10 cellular contexts compared by ENCODE assay signal in the genomic region with DNA sequence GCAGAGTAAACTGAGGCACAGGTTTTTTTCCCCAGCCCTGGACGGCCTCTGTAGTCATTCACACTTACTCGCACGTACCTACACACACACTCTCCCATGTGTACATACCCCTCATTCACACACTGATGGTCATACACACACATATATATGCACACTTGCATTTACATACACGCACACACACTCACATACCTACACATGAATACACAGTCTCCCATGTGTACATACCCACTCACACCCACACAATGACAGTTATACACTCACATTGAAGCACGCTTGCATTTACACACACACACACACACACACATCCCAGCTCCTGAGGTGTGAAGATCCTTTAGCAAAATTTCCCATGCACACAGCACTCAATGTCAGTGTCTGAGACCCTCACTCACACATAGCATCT. TPM values are rescaled to one million over a fixed set of nuclear protein-coding genes. Genes with fewer than 3 reads are reported as not detected.
DNase-seq lines count a peak whose midpoint lies in the region; ATAC-seq, FAIRE-seq and TF ChIP-seq lines count a peak whose summit lies in the region.
"Had no signal": no experiment of that assay in that cellular context is flagged by ENCODE, and none has a peak within 500 bp of the region (broad histone marks: within the 10 kb centered on the region; RNA-seq: fewer than 3 reads in every experiment).

No MANE protein-coding gene starts in this region.

- peaks cover 23% of the 10 kb centered on the region for H3K27me3 Mint-ChIP-seq in CD4-positive, alpha-beta T cell
- H3K27me3 Mint-ChIP-seq in astrocyte (ENCODE audit: low read depth, unreplicated experiment) = peaks cover 34% of the 10 kb centered on the region
- peaks cover 5 to 40% (median 10%) of the 10 kb centered on the region in 5 donors for H3K27me3 Mint-ChIP-seq in naive thymus-derived CD4-positive, alpha-beta T cell

- no peak for ATAC-seq in CD4-positive, alpha-beta T cell (ENCODE audit: poor library complexity)
- no peak for ATAC-seq in naive thymus-derived CD4-positive, alpha-beta T cell
- no peak for ATAC-seq in left cardiac atrium

- no peaks in the 10 kb centered on the region for H3K4me1 ChIP-seq in HEK293 (ENCODE audit: control insufficient read depth, insufficient read depth, low read length)
- H3K4me1 ChIP-seq in astrocyte (ENCODE audit: insufficient read depth, low read length) = peaks cover 35% of the 10 kb centered on the region
- peaks cover 8 to 13% of the 10 kb centered on the region in 2 donors for H3K4me1 ChIP-seq in naive thymus-derived CD4-positive, alpha-beta T cell (ENCODE audit: control insufficient read depth in 2 of 2, insufficient read depth in 2 of 2, low read length in 2 of 2)

- H3K36me3 Mint-ChIP-seq in CD4-positive, alpha-beta T cell (ENCODE audit: low read depth) = no peaks in the 10 kb centered on the region
- no peaks in the 10 kb centered on the region for H3K36me3 Mint-ChIP-seq in astrocyte (ENCODE audit: low read depth, unreplicated experiment)
- peaks cover 0 to 2% (median 0%) of the 10 kb centered on the region in 5 donors for H3K36me3 Mint-ChIP-seq in naive thymus-derived CD4-positive, alpha-beta T cell

- peaks cover 25% of the 10 kb centered on the region for H3K4me1 Mint-ChIP-seq in CD4-positive, alpha-beta T cell (ENCODE audit: low read depth)
- peaks cover 5% of the 10 kb centered on the region for H3K4me1 Mint-ChIP-seq in astrocyte (ENCODE audit: low read depth, unreplicated experiment)
- H3K4me1 Mint-ChIP-seq in naive thymus-derived CD4-positive, alpha-beta T cell = peaks cover 18 to 27% (median 20%) of the 10 kb centered on the region in 7 donors

- POLR2A ChIA-PET in CD4-positive, alpha-beta T cell (lab: Charles Lee) = no interaction called here
- POLR2A ChIA-PET in HEK293 (lab: Yijun Ruan, JAX) = interaction anchor here (0.5 kb wide), 1 partner anchor 528 kb away, joined by 3 read pairs; no protein-coding TSS in a partner anchor
- POLR2A ChIA-PET in naive thymus-derived CD4-positive, alpha-beta T cell (lab: Charles Lee) = no interaction called here

- H3K27ac ChIP-seq in CD4-positive, alpha-beta T cell (ENCODE audit: low read depth, low read length) = no peak overlapping the region
- no peak overlapping the region for H3K27ac ChIP-seq in HEK293 (ENCODE audit: extremely low read depth, low read depth, low read length)
- H3K27ac ChIP-seq in astrocyte (ENCODE audit: low read depth, low read length) = no peak overlapping the region
- H3K27ac ChIP-seq in naive thymus-derived CD4-positive, alpha-beta T cell (ENCODE audit: low read depth, low read length) = no peak overlapping the region

- peaks cover 9% of the 10 kb centered on the region for H3K27me3 ChIP-seq in CD4-positive, alpha-beta T cell (ENCODE audit: control insufficient read depth, insufficient read depth, low read length)
- no peaks in the 10 kb centered on the region for H3K27me3 ChIP-seq in astrocyte (ENCODE audit: insufficient read depth, low read length)
- H3K27me3 ChIP-seq in naive thymus-derived CD4-positive, alpha-beta T cell (ENCODE audit: control insufficient read depth in 2 of 2, insufficient read depth in 2 of 2, low read length in 2 of 2) = peaks cover 0 to 6% of the 10 kb centered on the region in 2 donors

- no peak for DNase-seq in CD4-positive, alpha-beta T cell
- no peak for DNase-seq in astrocyte (ENCODE audit: low read depth)
- no peak for DNase-seq in naive thymus-derived CD4-positive, alpha-beta T cell
- DNase-seq in Ammon's horn (ENCODE audit: low spot score) = no peak
- DNase-seq in 8988T = no peak
- no peak for DNase-seq in left cardiac atrium
- no peak for DNase-seq in GM19240 (ENCODE audit: insufficient read length, low spot score)

- intact Hi-C loops in CD4-positive, alpha-beta T cell (cut with DNase I, micrococcal nuclease) = no loop called here
- intact Hi-C loops in naive thymus-derived CD4-positive, alpha-beta T cell (cut with micrococcal nuclease) = loop anchor here in 1 of 2 donors (5.0 kb wide), 1 partner anchor 278 kb away; the partner anchor contains the start of gene FBXO42
- intact Hi-C loops in left cardiac atrium (cut with DNase I) = no loop called here

- H3K4me3 ChIP-seq in HEK293 (ENCODE audit: low read depth, low read length) = no peak overlapping the region
- H3K4me3 ChIP-seq in astrocyte (ENCODE audit: insufficient read depth, low read depth, low read length) = peak overlapping the region; percentile 46
- no peak overlapping the region for H3K4me3 ChIP-seq in naive thymus-derived CD4-positive, alpha-beta T cell (ENCODE audit: low read length)

- CTCF ChIA-PET in CD4-positive, alpha-beta T cell (lab: Charles Lee) = interaction anchor here (1.1 kb wide), 1 partner anchor 10 kb away, joined by 3 read pairs; no protein-coding TSS in a partner anchor
- CTCF ChIA-PET in HEK293 (lab: Yijun Ruan, JAX) = interaction anchor here (0.6 to 5.3 kb wide), 15 partner anchors 8 to 628 kb away, joined by 3 to 40 read pairs (median 6); no protein-coding TSS in a partner anchor
- CTCF ChIA-PET in naive thymus-derived CD4-positive, alpha-beta T cell (lab: Charles Lee) = interaction anchor here (0.9 to 13.1 kb wide), 2 partner anchors 114 to 289 kb away, joined by 3 to 240 read pairs; no protein-coding TSS in a partner anchor

- H2AFZ ChIP-seq in astrocyte (ENCODE audit: low read depth, low read length) = no peak overlapping the region

- no peaks in the 10 kb centered on the region for H3K9me3 Mint-ChIP-seq in CD4-positive, alpha-beta T cell
- H3K9me3 Mint-ChIP-seq in astrocyte (ENCODE audit: unreplicated experiment) = no peaks in the 10 kb centered on the region
- peaks cover 0 to 3% (median 0%) of the 10 kb centered on the region in 11 donors for H3K9me3 Mint-ChIP-seq in naive thymus-derived CD4-positive, alpha-beta T cell

- H3K9ac ChIP-seq in astrocyte (ENCODE audit: low read length) = no peak overlapping the region

- H3K79me2 ChIP-seq in astrocyte (ENCODE audit: insufficient read depth, low read length) = no peaks in the 10 kb centered on the region

- no peaks in the 10 kb centered on the region for H4K20me1 ChIP-seq in astrocyte (ENCODE audit: insufficient read depth, low read length)

- H3K4me2 ChIP-seq in astrocyte (ENCODE audit: low read length) = peak overlapping the region; percentile 84

- FAIRE-seq in astrocyte (lab: Jason Lieb, UNC) = peak; percentile 43

- peak overlapping the region; percentile 64 for H3K4me3 Mint-ChIP-seq in CD4-positive, alpha-beta T cell
- H3K4me3 Mint-ChIP-seq in astrocyte (ENCODE audit: unreplicated experiment) = peak overlapping the region; percentile 80
- H3K4me3 Mint-ChIP-seq in naive thymus-derived CD4-positive, alpha-beta T cell = peak overlapping the region; percentile 53 to 85 (median 81)

- TF ChIP-seq CTCF in CD4-positive, alpha-beta T cell (IDR thresholded peaks at IDR 0.05) = no peak
- TF ChIP-seq CTCF in HEK293 (tag by site-specific recombination; IDR thresholded peaks at IDR 0.05) (no peak), astrocyte (IDR thresholded peaks at IDR 0.05; ENCODE audit: insufficient read depth, low read depth, low read length) (no peak)

- no peak overlapping the region for H3K27ac Mint-ChIP-seq in CD4-positive, alpha-beta T cell
- no peak overlapping the region for H3K27ac Mint-ChIP-seq in astrocyte (ENCODE audit: unreplicated experiment)
- no peak overlapping the region for H3K27ac Mint-ChIP-seq in naive thymus-derived CD4-positive, alpha-beta T cell

- H3K36me3 ChIP-seq in HEK293 (ENCODE audit: control insufficient read depth in 2 of 2, insufficient read depth in 1 of 2, low read length in 2 of 2) = no peaks in the 10 kb centered on the region
- no peaks in the 10 kb centered on the region for H3K36me3 ChIP-seq in astrocyte (ENCODE audit: insufficient read depth, low read length)
- H3K36me3 ChIP-seq in naive thymus-derived CD4-positive, alpha-beta T cell (ENCODE audit: control insufficient read depth in 2 of 3, insufficient read depth in 3 of 3, low read length in 3 of 3) = no peaks in the 10 kb centered on the region
- H3K36me3 ChIP-seq: stomach had no signal

- no peaks in the 10 kb centered on the region for H3K9me3 ChIP-seq in CD4-positive, alpha-beta T cell (ENCODE audit: control insufficient read depth, low read length)
- H3K9me3 ChIP-seq in HEK293 (ENCODE audit: control insufficient read depth, insufficient read depth, low read depth, low read length) (no peaks in the 10 kb centered on the region), astrocyte (ENCODE audit: insufficient read depth, low read depth, low read length) (no peaks in the 10 kb centered on the region)
- no peaks in the 10 kb centered on the region for H3K9me3 ChIP-seq in naive thymus-derived CD4-positive, alpha-beta T cell (ENCODE audit: control insufficient read depth in 2 of 3, low read length in 3 of 3)
- H3K9me3 ChIP-seq: stomach had no signal

TF ChIP-seq in HEK293, 187 proteins besides CTCF, POLR2A, EP300 and RAD21 (continues in another document):
- TF ChIP-seq ZNF768 (tag by site-specific recombination; IDR thresholded peaks at IDR 0.05) (no peak), INSM2 (tag by site-specific recombination; IDR thresholded peaks at IDR 0.05) (peak; percentile 67)

RNA-seq across cellular contexts. Expression of gene FAM131C, which starts 0.8 kb away (rescaled TPM):
- not detected for total RNA-seq in CD4-positive, alpha-beta T cell
- total RNA-seq in astrocyte (0.11 and 0.38 TPM in 2 replicates), left cardiac atrium (1 to 10 TPM; 3.2 to 6.5 TPM)
- 1 to 10 TPM in 1 of 5 experiments, not detected in 4; 1.3 TPM for total RNA-seq in naive thymus-derived CD4-positive, alpha-beta T cell
- not detected for polyA plus RNA-seq in naive thymus-derived CD4-positive, alpha-beta T cell
- total RNA-seq: stomach had no signal

RNA-seq across cellular contexts. Expression of gene CLCNKB, which starts 30.6 kb away (rescaled TPM):
- total RNA-seq in CD4-positive, alpha-beta T cell = not detected
- total RNA-seq in astrocyte (0.36 and 0.64 TPM in 2 replicates), left cardiac atrium (1 to 10 TPM; 2.2 to 2.5 TPM)
- total RNA-seq in naive thymus-derived CD4-positive, alpha-beta T cell = not detected
- not detected for polyA plus RNA-seq in naive thymus-derived CD4-positive, alpha-beta T cell
- total RNA-seq: LHCN-M2 had no signal

RNA-seq across cellular contexts. Expression of gene CLCNKA, which starts 52.4 kb away (rescaled TPM):
- total RNA-seq in CD4-positive, alpha-beta T cell = not detected
- total RNA-seq in astrocyte (0.16 TPM in 1 of 2 replicates, not detected in the other), left cardiac atrium (under 1 TPM; 0.26 to 0.38 TPM)
- not detected for total RNA-seq in naive thymus-derived CD4-positive, alpha-beta T cell
- polyA plus RNA-seq in naive thymus-derived CD4-positive, alpha-beta T cell = not detected
- total RNA-seq: LHCN-M2 had no signal

RNA-seq across cellular contexts. Expression of gene HSPB7, which starts 56.4 kb away (rescaled TPM):
- total RNA-seq in CD4-positive, alpha-beta T cell = not detected
- total RNA-seq in astrocyte = 0.45 and 0.55 TPM in 2 replicates
- not detected for total RNA-seq in naive thymus-derived CD4-positive, alpha-beta T cell
- polyA plus RNA-seq in naive thymus-derived CD4-positive, alpha-beta T cell = not detected
- total RNA-seq in left cardiac atrium = 1,000 to 10,000 TPM; 1,770 to 2,192 TPM
